2 cellular contexts compared by ENCODE assay signal in genomic region chr1:205772607-205773032, GRCh38.
TF ChIP-seq lines count a peak whose summit lies in the region.

No MANE protein-coding gene starts in this region.

TF ChIP-seq in SK-N-SH, 30 proteins besides CTCF, POLR2A, EP300 and RAD21 (continued from another document):
- TF ChIP-seq USF1 (IDR thresholded peaks at IDR 0.05; ENCODE audit: borderline replicate concordance, low read depth), result no peak
- no peak for TF ChIP-seq CHD2 (IDR thresholded peaks at IDR 0.05; ENCODE audit: low read length, partially characterized antibody)
- no peak for TF ChIP-seq RXRA (IDR thresholded peaks at IDR 0.05; ENCODE audit: borderline replicate concordance, low read depth)
- TF ChIP-seq MXI1 (IDR thresholded peaks at IDR 0.05; ENCODE audit: low read depth, low read length), result no peak
- no peak for TF ChIP-seq MAX (IDR thresholded peaks at IDR 0.05; ENCODE audit: low read depth)
- no peak for TF ChIP-seq FOXJ3 (CRISPR knock-in tag; IDR thresholded peaks at IDR 0.05)
- TF ChIP-seq RCOR1 (IDR thresholded peaks at IDR 0.05; ENCODE audit: low read length), result no peak
- no peak for TF ChIP-seq ELF1 (IDR thresholded peaks at IDR 0.05)
- no peak for TF ChIP-seq REST (IDR thresholded peaks at IDR 0.05; ENCODE audit: low read depth, low read length)

TF ChIP-seq in WTC11, 78 proteins besides CTCF, POLR2A, EP300 and RAD21:
- TF ChIP-seq ATF6 (CRISPR knock-in tag; IDR thresholded peaks at IDR 0.05) (no peak), CDX4 (CRISPR knock-in tag; IDR thresholded peaks at IDR 0.05; ENCODE audit: borderline replicate concordance) (no peak), ZNF423 (CRISPR knock-in tag; IDR thresholded peaks at IDR 0.05) (no peak), PRDM15 (CRISPR knock-in tag; IDR thresholded peaks at IDR 0.05) (no peak), MYBL2 (CRISPR knock-in tag; IDR thresholded peaks at IDR 0.05) (no peak), PRRX2 (CRISPR knock-in tag; IDR thresholded peaks at IDR 0.05) (no peak), FOXK1 (CRISPR knock-in tag; IDR thresholded peaks at IDR 0.05) (no peak), USF1 (CRISPR knock-in tag; IDR thresholded peaks at IDR 0.05) (no peak), USF2 (CRISPR knock-in tag; IDR thresholded peaks at IDR 0.05) (no peak), AR (CRISPR knock-in tag; IDR thresholded peaks at IDR 0.05) (no peak), ZBTB21 (CRISPR knock-in tag; IDR thresholded peaks at IDR 0.05; ENCODE audit: borderline replicate concordance) (no peak)
